Comparison of ENCODE assay signal across 1 cellular context in the genomic region with DNA sequence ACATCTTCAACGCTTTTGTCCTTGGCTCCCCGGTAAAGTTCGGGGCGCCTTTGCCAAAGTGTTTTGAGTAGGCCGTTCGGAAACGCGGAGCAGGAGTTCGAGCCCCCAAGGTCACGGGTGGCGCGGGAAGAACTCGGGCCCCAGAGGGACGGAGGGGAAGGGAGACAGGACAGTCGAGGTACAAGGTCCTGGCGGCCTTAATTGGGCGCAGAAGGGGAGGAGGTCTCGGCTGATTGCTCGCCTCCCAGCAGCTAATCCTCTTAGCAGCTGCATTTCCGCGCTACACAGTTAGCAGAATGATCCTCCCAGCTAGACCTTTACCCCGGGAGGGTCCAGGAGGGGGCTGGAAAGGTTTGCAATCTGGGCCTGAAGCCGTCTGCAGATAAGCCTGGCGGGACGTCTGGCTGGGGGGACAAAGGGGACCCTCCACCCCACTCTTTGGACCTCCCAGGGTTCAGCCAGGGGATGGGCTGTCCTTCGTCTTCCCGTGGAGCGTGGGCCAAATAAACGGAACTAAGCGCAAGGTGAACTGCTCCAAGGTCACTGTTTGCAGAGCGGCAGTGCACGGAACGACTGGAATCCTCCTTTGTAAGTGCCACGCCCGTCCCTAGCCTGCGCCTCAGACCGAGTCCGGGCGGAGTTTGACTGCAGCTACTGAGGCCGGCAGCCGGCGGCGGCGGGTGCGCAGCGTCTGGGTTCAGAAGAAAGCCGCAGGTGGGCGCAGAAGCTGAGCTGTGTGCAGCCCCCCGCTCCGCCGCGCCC.
TF ChIP-seq lines count a peak whose summit lies in the region.

No MANE protein-coding gene starts in this region.

TF ChIP-seq in HepG2, 621 proteins besides CTCF, POLR2A, EP300 and RAD21:
- no peak for TF ChIP-seq ASH2L (IDR thresholded peaks at IDR 0.05; ENCODE audit: insufficient read length, low read depth, low read length)
- no peak for TF ChIP-seq ZNF850 (CRISPR knock-in tag; conservative IDR thresholded peaks at IDR 0.05)
- TF ChIP-seq, protein P1, sequence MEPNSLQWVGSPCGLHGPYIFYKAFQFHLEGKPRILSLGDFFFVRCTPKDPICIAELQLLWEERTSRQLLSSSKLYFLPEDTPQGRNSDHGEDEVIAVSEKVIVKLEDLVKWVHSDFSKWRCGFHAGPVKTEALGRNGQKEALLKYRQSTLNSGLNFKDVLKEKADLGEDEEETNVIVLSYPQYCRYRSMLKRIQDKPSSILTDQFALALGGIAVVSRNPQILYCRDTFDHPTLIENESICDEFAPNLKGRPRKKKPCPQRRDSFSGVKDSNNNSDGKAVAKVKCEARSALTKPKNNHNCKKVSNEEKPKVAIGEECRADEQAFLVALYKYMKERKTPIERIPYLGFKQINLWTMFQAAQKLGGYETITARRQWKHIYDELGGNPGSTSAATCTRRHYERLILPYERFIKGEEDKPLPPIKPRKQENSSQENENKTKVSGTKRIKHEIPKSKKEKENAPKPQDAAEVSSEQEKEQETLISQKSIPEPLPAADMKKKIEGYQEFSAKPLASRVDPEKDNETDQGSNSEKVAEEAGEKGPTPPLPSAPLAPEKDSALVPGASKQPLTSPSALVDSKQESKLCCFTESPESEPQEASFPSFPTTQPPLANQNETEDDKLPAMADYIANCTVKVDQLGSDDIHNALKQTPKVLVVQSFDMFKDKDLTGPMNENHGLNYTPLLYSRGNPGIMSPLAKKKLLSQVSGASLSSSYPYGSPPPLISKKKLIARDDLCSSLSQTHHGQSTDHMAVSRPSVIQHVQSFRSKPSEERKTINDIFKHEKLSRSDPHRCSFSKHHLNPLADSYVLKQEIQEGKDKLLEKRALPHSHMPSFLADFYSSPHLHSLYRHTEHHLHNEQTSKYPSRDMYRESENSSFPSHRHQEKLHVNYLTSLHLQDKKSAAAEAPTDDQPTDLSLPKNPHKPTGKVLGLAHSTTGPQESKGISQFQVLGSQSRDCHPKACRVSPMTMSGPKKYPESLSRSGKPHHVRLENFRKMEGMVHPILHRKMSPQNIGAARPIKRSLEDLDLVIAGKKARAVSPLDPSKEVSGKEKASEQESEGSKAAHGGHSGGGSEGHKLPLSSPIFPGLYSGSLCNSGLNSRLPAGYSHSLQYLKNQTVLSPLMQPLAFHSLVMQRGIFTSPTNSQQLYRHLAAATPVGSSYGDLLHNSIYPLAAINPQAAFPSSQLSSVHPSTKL (CRISPR knock-in tag; IDR thresholded peaks at IDR 0.05), result peak; percentile 28; the same call in 1 of the 2 replicates
- TF ChIP-seq ZNF317 (CRISPR knock-in tag; IDR thresholded peaks at IDR 0.05), result 0 out of 2 replicates have a peak, but pooled peaks have one; percentile 43
- no peak for TF ChIP-seq ZNF451 (CRISPR knock-in tag; IDR thresholded peaks at IDR 0.05)
- TF ChIP-seq SOX13 (IDR thresholded peaks at IDR 0.05), result no peak
- peak in 1 of 2 experiments; percentile 25; a peak in 1 of 4 replicates for TF ChIP-seq SOX13 (CRISPR knock-in tag; conservative IDR thresholded peaks at IDR 0.05 in 1 of 2, IDR thresholded peaks at IDR 0.05 in 1 of 2)
- no peak for TF ChIP-seq MED8 (CRISPR knock-in tag; IDR thresholded peaks at IDR 0.05; ENCODE audit: insufficient replicate concordance)
- 0 out of 2 replicates have a peak, but pooled peaks have one; percentile 26 for TF ChIP-seq TBX2 (CRISPR knock-in tag; IDR thresholded peaks at IDR 0.05; ENCODE audit: borderline replicate concordance)
- TF ChIP-seq ESRRA (CRISPR knock-in tag; IDR thresholded peaks at IDR 0.05; ENCODE audit: low read depth), result 0 out of 2 replicates have a peak, but pooled peaks have one; percentile 21
- TF ChIP-seq, protein P2, sequence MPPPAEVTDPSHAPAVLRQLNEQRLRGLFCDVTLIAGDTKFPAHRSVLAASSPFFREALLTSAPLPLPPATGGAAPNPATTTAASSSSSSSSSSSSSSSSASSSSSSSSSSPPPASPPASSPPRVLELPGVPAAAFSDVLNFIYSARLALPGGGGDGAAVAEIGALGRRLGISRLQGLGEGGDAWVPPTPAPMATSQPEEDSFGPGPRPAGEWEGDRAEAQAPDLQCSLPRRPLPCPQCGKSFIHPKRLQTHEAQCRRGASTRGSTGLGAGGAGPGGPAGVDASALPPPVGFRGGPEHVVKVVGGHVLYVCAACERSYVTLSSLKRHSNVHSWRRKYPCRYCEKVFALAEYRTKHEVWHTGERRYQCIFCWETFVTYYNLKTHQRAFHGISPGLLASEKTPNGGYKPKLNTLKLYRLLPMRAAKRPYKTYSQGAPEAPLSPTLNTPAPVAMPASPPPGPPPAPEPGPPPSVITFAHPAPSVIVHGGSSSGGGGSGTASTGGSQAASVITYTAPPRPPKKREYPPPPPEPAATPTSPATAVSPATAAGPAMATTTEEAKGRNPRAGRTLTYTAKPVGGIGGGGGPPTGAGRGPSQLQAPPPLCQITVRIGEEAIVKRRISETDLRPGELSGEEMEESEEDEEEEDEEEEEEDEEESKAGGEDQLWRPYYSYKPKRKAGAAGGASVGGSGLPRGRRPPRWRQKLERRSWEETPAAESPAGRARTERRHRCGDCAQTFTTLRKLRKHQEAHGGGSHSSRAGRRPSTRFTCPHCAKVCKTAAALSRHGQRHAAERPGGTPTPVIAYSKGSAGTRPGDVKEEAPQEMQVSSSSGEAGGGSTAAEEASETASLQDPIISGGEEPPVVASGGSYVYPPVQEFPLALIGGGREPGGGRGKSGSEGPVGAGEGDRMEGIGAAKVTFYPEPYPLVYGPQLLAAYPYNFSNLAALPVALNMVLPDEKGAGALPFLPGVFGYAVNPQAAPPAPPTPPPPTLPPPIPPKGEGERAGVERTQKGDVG (CRISPR knock-in tag; IDR thresholded peaks at IDR 0.05; ENCODE audit: borderline replicate concordance), result peak; percentile 32; the same call in 1 of the 2 replicates
- TF ChIP-seq, protein P3, sequence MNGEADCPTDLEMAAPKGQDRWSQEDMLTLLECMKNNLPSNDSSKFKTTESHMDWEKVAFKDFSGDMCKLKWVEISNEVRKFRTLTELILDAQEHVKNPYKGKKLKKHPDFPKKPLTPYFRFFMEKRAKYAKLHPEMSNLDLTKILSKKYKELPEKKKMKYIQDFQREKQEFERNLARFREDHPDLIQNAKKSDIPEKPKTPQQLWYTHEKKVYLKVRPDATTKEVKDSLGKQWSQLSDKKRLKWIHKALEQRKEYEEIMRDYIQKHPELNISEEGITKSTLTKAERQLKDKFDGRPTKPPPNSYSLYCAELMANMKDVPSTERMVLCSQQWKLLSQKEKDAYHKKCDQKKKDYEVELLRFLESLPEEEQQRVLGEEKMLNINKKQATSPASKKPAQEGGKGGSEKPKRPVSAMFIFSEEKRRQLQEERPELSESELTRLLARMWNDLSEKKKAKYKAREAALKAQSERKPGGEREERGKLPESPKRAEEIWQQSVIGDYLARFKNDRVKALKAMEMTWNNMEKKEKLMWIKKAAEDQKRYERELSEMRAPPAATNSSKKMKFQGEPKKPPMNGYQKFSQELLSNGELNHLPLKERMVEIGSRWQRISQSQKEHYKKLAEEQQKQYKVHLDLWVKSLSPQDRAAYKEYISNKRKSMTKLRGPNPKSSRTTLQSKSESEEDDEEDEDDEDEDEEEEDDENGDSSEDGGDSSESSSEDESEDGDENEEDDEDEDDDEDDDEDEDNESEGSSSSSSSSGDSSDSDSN (CRISPR knock-in tag; IDR thresholded peaks at IDR 0.05), result 0 out of 2 replicates have a peak, but pooled peaks have one; percentile 20
- TF ChIP-seq TEAD3 (CRISPR knock-in tag; optimal IDR thresholded peaks at IDR 0.05; ENCODE audit: borderline replicate concordance), result peak; percentile 42
- 0 out of 2 replicates have a peak, but pooled peaks have one; percentile 37 for TF ChIP-seq HDAC1 (CRISPR knock-in tag; IDR thresholded peaks at IDR 0.05)
- TF ChIP-seq HNRNPLL (IDR thresholded peaks at IDR 0.05; ENCODE audit: low read depth, low read length, poor library complexity, severe bottlenecking), result peak; percentile 50
- TF ChIP-seq HNF4A (CRISPR knock-in tag; IDR thresholded peaks at IDR 0.05), result no peak
- TF ChIP-seq, protein P4, sequence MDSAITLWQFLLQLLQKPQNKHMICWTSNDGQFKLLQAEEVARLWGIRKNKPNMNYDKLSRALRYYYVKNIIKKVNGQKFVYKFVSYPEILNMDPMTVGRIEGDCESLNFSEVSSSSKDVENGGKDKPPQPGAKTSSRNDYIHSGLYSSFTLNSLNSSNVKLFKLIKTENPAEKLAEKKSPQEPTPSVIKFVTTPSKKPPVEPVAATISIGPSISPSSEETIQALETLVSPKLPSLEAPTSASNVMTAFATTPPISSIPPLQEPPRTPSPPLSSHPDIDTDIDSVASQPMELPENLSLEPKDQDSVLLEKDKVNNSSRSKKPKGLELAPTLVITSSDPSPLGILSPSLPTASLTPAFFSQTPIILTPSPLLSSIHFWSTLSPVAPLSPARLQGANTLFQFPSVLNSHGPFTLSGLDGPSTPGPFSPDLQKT (CRISPR knock-in tag; IDR thresholded peaks at IDR 0.05; ENCODE audit: borderline replicate concordance), result no peak
- TF ChIP-seq ZNF747 (CRISPR knock-in tag; IDR thresholded peaks at IDR 0.05; ENCODE audit: borderline replicate concordance), result 0 out of 2 replicates have a peak, but pooled peaks have one; percentile 32
- TF ChIP-seq, protein P5, sequence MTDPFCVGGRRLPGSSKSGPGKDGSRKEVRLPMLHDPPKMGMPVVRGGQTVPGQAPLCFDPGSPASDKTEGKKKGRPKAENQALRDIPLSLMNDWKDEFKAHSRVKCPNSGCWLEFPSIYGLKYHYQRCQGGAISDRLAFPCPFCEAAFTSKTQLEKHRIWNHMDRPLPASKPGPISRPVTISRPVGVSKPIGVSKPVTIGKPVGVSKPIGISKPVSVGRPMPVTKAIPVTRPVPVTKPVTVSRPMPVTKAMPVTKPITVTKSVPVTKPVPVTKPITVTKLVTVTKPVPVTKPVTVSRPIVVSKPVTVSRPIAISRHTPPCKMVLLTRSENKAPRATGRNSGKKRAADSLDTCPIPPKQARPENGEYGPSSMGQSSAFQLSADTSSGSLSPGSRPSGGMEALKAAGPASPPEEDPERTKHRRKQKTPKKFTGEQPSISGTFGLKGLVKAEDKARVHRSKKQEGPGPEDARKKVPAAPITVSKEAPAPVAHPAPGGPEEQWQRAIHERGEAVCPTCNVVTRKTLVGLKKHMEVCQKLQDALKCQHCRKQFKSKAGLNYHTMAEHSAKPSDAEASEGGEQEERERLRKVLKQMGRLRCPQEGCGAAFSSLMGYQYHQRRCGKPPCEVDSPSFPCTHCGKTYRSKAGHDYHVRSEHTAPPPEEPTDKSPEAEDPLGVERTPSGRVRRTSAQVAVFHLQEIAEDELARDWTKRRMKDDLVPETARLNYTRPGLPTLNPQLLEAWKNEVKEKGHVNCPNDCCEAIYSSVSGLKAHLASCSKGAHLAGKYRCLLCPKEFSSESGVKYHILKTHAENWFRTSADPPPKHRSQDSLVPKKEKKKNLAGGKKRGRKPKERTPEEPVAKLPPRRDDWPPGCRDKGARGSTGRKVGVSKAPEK (CRISPR knock-in tag; IDR thresholded peaks at IDR 0.05; ENCODE audit: borderline replicate concordance), result 0 out of 2 replicates have a peak, but pooled peaks have one; percentile 50
- TF ChIP-seq NRL (CRISPR knock-in tag; IDR thresholded peaks at IDR 0.05; ENCODE audit: borderline replicate concordance), result 0 out of 2 replicates have a peak, but pooled peaks have one; percentile 52
- TF ChIP-seq, protein P6, sequence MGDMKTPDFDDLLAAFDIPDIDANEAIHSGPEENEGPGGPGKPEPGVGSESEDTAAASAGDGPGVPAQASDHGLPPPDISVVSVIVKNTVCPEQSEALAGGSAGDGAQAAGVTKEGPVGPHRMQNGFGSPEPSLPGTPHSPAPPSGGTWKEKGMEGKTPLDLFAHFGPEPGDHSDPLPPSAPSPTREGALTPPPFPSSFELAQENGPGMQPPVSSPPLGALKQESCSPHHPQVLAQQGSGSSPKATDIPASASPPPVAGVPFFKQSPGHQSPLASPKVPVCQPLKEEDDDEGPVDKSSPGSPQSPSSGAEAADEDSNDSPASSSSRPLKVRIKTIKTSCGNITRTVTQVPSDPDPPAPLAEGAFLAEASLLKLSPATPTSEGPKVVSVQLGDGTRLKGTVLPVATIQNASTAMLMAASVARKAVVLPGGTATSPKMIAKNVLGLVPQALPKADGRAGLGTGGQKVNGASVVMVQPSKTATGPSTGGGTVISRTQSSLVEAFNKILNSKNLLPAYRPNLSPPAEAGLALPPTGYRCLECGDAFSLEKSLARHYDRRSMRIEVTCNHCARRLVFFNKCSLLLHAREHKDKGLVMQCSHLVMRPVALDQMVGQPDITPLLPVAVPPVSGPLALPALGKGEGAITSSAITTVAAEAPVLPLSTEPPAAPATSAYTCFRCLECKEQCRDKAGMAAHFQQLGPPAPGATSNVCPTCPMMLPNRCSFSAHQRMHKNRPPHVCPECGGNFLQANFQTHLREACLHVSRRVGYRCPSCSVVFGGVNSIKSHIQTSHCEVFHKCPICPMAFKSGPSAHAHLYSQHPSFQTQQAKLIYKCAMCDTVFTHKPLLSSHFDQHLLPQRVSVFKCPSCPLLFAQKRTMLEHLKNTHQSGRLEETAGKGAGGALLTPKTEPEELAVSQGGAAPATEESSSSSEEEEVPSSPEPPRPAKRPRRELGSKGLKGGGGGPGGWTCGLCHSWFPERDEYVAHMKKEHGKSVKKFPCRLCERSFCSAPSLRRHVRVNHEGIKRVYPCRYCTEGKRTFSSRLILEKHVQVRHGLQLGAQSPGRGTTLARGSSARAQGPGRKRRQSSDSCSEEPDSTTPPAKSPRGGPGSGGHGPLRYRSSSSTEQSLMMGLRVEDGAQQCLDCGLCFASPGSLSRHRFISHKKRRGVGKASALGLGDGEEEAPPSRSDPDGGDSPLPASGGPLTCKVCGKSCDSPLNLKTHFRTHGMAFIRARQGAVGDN (CRISPR knock-in tag; IDR thresholded peaks at IDR 0.05), result peak; percentile 38
